ENCODE assay signal across 1 cellular context in the genomic region with DNA sequence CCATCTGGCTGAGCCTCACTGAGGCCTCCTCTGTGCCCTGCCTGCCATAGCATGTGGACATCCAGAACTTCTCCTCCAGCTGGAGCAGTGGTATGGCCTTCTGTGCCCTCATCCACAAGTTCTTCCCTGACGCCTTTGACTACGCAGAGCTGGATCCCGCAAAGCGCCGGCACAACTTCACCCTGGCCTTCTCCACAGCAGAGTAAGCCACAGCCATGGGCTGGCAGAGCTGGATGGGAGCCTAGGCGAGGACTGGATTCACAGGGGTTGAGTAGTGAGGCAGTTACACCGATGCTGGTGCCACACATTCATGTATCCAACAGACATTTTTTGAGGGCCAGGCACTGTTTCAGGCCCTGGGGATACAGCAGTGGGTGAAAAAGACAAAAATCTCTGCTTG.
TF ChIP-seq lines count a peak whose summit lies in the region.

No MANE protein-coding gene starts in this region.

TF ChIP-seq in IMR-90, 13 proteins besides CTCF, POLR2A, EP300 and RAD21:
- no peak for TF ChIP-seq USF2 (IDR thresholded peaks at IDR 0.05; ENCODE audit: low read depth, low read length)
- TF ChIP-seq RFX5 (IDR thresholded peaks at IDR 0.05; ENCODE audit: low read depth, low read length) = no peak
- no peak for TF ChIP-seq CEBPB (IDR thresholded peaks at IDR 0.05; ENCODE audit: low read depth, low read length)
- no peak for TF ChIP-seq MXI1 (IDR thresholded peaks at IDR 0.05; ENCODE audit: borderline replicate concordance, low read depth, low read length)
- TF ChIP-seq MAFK (IDR thresholded peaks at IDR 0.05; ENCODE audit: low read depth, low read length) = no peak
- no peak for TF ChIP-seq SMC3 (IDR thresholded peaks at IDR 0.05; ENCODE audit: low read depth, low read length)
- no peak for TF ChIP-seq MAZ (IDR thresholded peaks at IDR 0.05; ENCODE audit: borderline replicate concordance, low read depth, low read length)
- TF ChIP-seq FOS (IDR thresholded peaks at IDR 0.05; ENCODE audit: low read depth, low read length) = no peak
- no peak for TF ChIP-seq BHLHE40 (IDR thresholded peaks at IDR 0.05; ENCODE audit: low read depth, low read length)
- TF ChIP-seq, protein P1, sequence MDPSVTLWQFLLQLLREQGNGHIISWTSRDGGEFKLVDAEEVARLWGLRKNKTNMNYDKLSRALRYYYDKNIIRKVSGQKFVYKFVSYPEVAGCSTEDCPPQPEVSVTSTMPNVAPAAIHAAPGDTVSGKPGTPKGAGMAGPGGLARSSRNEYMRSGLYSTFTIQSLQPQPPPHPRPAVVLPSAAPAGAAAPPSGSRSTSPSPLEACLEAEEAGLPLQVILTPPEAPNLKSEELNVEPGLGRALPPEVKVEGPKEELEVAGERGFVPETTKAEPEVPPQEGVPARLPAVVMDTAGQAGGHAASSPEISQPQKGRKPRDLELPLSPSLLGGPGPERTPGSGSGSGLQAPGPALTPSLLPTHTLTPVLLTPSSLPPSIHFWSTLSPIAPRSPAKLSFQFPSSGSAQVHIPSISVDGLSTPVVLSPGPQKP (IDR thresholded peaks at IDR 0.05; ENCODE audit: borderline replicate concordance, low read depth, low read length) = no peak
- TF ChIP-seq NFE2L2 (IDR thresholded peaks at IDR 0.05; ENCODE audit: low read depth, low read length) = no peak
- TF ChIP-seq RCOR1 (IDR thresholded peaks at IDR 0.05; ENCODE audit: insufficient replicate concordance, low read length) = no peak
- TF ChIP-seq CHD1 (IDR thresholded peaks at IDR 0.05; ENCODE audit: low read depth, low read length) = no peak
TF ChIP-seq in IMR-90: peak in this region for 0.
